ENCODE assay signal across 12 cellular contexts in the genomic region with DNA sequence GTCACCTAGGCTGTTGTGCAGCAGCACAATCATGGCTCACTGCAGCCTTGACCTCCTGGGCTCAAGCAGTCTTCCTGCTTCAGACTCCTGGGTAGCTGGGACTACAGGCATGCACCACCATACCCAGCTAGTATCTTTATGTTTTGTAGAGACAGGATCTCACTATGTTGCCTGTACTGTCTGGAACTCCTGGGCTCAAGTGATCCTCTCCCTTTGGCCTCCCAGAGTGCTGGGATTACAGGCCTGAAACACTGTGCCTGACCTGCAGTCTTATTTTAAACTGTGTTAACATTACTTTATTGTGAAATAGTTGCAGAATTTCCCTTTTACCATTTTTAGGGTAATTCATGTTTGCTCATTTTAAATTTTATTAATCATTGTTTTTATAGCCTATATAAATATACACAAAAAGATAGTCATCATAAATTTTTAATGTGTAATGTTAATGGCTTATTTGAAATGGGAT. TPM values are rescaled to one million over a fixed set of nuclear protein-coding genes. Genes with fewer than 3 reads are reported as not detected.
DNase-seq lines count a peak whose midpoint lies in the region; ATAC-seq and TF ChIP-seq lines count a peak whose summit lies in the region.
"Had no signal": no experiment of that assay in that cellular context is flagged by ENCODE, and none has a peak within 500 bp of the region (broad histone marks: within the 10 kb centered on the region; RNA-seq: fewer than 3 reads in every experiment).

No MANE protein-coding gene starts in this region.

- H3K27me3 ChIP-seq in RWPE2 (ENCODE audit: insufficient read depth, poor library complexity, severe bottlenecking) = no peaks in the 10 kb centered on the region
- no peaks in the 10 kb centered on the region for H3K27me3 ChIP-seq in transverse colon
- H3K27me3 ChIP-seq: gastrocnemius medialis had no signal

- no peaks in the 10 kb centered on the region for H3K9me3 ChIP-seq in RWPE2 (ENCODE audit: severe bottlenecking)
- no peaks in the 10 kb centered on the region for H3K9me3 ChIP-seq in transverse colon
- H3K9me3 ChIP-seq: gastrocnemius medialis had no signal

- no peak for TF ChIP-seq POLR2A in transverse colon (IDR thresholded peaks at IDR 0.05)

- no peak for TF ChIP-seq EP300 in transverse colon (IDR thresholded peaks at IDR 0.05; ENCODE audit: low read depth)

- DNase-seq in activated T-cell treated with anti-CD3 and anti-CD28 coated beads, Interleukin-2, amount 50 U/mL, for 4 hours = no peak
- no peak for DNase-seq in activated T-cell treated with anti-CD3 and anti-CD28 coated beads for 4 hours
- no peak for DNase-seq in RWPE2 (ENCODE audit: low spot score)
- DNase-seq in fibroblast of the aortic adventitia (ENCODE audit: low read depth) = peak; percentile 26
- DNase-seq in transverse colon = no peak
- no peak for DNase-seq in LoVo (ENCODE audit: low spot score)
- no peak for DNase-seq in GM20000 (ENCODE audit: low spot score)
- no peak for DNase-seq in NCI-H2081 (lab: John Stamatoyannopoulos, UW)
- DNase-seq: gastrocnemius medialis, natural killer cell, NCI-H524 treated with DMSO at 0.1 percent for 48 hours, Right ventricle myocardium superior had no signal

- peaks cover 11% of the 10 kb centered on the region for H3K4me1 ChIP-seq in RWPE2 (ENCODE audit: insufficient read depth, poor library complexity, severe bottlenecking)
- H3K4me1 ChIP-seq in transverse colon = peaks cover 19 to 96% (median 59%) of the 10 kb centered on the region in 4 donors
- H3K4me1 ChIP-seq: gastrocnemius medialis had no signal

- intact Hi-C loops in transverse colon (cut with DNase I; ENCODE audit: low total_unique reads) = no loop called here

- no peaks in the 10 kb centered on the region for H3K27me3 Mint-ChIP-seq in activated T-cell treated with anti-CD3 and anti-CD28 coated beads, Interleukin-2, amount 50 U/mL, for 4 hours (ENCODE audit: low read depth)

- peak overlapping the region; percentile 46 for H3K4me3 Mint-ChIP-seq in activated T-cell treated with anti-CD3 and anti-CD28 coated beads, Interleukin-2, amount 50 U/mL, for 4 hours
- H3K4me3 Mint-ChIP-seq: natural killer cell had no signal

- H3K4me3 ChIP-seq in RWPE2 (ENCODE audit: severe bottlenecking) (no peak overlapping the region), fibroblast of the aortic adventitia (ENCODE audit: low read depth, low read length) (no peak overlapping the region), transverse colon (no peak overlapping the region)
- H3K4me3 ChIP-seq: gastrocnemius medialis had no signal

- H3K36me3 ChIP-seq in RWPE2 (ENCODE audit: low read depth) (no peaks in the 10 kb centered on the region), transverse colon (no peaks in the 10 kb centered on the region)
- H3K36me3 ChIP-seq: gastrocnemius medialis had no signal

- peaks cover 79% of the 10 kb centered on the region for H3K4me1 Mint-ChIP-seq in activated T-cell treated with anti-CD3 and anti-CD28 coated beads, Interleukin-2, amount 50 U/mL, for 4 hours (ENCODE audit: low read depth)

- H3K9me3 Mint-ChIP-seq in activated T-cell treated with anti-CD3 and anti-CD28 coated beads, Interleukin-2, amount 50 U/mL, for 4 hours = no peaks in the 10 kb centered on the region
- H3K9me3 Mint-ChIP-seq: natural killer cell had no signal

- TF ChIP-seq CTCF in RWPE2 (IDR thresholded peaks at IDR 0.05; ENCODE audit: poor library complexity, severe bottlenecking) (no peak), fibroblast of the aortic adventitia (IDR thresholded peaks at IDR 0.05; ENCODE audit: insufficient read depth, low read length) (no peak), transverse colon (IDR thresholded peaks at IDR 0.05) (no peak), GM20000 (IDR thresholded peaks at IDR 0.05; ENCODE audit: extremely low read depth, missing control alignments) (no peak)

- in situ Hi-C loops in transverse colon (cut with MboI; ENCODE audit: low pct_ligation_motif_present in 1 of 4, low pct_unique_long_range_greater_than_20kb in 1 of 4, low sequenced_read_pairs in 3 of 4) = loop anchor here in 2 of 4 donors (10.0 kb wide), 1 partner anchor 99 kb away; no protein-coding TSS in a partner anchor

- H3K36me3 Mint-ChIP-seq in activated T-cell treated with anti-CD3 and anti-CD28 coated beads, Interleukin-2, amount 50 U/mL, for 4 hours (ENCODE audit: insufficient read depth) = peaks cover 5% of the 10 kb centered on the region
- H3K36me3 Mint-ChIP-seq: natural killer cell had no signal

- no peak overlapping the region for H3K27ac ChIP-seq in RWPE2 (ENCODE audit: poor library complexity, severe bottlenecking)
- H3K27ac ChIP-seq in transverse colon = peak overlapping the region; percentile 27 to 65 (median 56)
- H3K27ac ChIP-seq: gastrocnemius medialis had no signal

- ATAC-seq in activated T-cell treated with anti-CD3 and anti-CD28 coated beads, Interleukin-2, amount 50 U/mL, for 4 hours = no peak
- ATAC-seq in RWPE2 (ENCODE audit: low read depth) = 0 out of 3 replicates have a peak, but pooled peaks have one; percentile 27
- ATAC-seq: gastrocnemius medialis had no signal

RNA-seq across cellular contexts. Expression of a gene that starts 24.6 kb away (rescaled TPM):
- 10 to 100 TPM; 57.1 to 60.0 (median 58.2) TPM for total RNA-seq in activated T-cell treated with anti-CD3 and anti-CD28 coated beads, Interleukin-2, amount 50 U/mL, for 4 hours
- 49.9 and 50.9 TPM in 2 replicates for total RNA-seq in fibroblast of the aortic adventitia (ENCODE audit: low replicate concordance)
- 10 to 100 TPM; 49.7 to 91.5 (median 67.5) TPM for total RNA-seq in transverse colon
